Comparison of ENCODE assay signal across 2 cellular contexts in genomic region chr3:30156586-30157498, GRCh38.
TF ChIP-seq lines count a peak whose summit lies in the region.

No MANE protein-coding gene starts in this region.

TF ChIP-seq in SK-N-SH, 30 proteins besides CTCF, POLR2A, EP300 and RAD21:
- TF ChIP-seq GABPA (IDR thresholded peaks at IDR 0.05; ENCODE audit: low read depth) (no peak), TCF12 (IDR thresholded peaks at IDR 0.05) (peak; percentile 61), TEAD4 (IDR thresholded peaks at IDR 0.05; ENCODE audit: borderline replicate concordance, insufficient read depth) (no peak), POLR2AphosphoS5 (IDR thresholded peaks at IDR 0.05; ENCODE audit: low read depth, low read length) (peak; percentile 30; the same call in 1 of the 2 replicates), RXRA (IDR thresholded peaks at IDR 0.05; ENCODE audit: borderline replicate concordance, low read depth) (peak; percentile 36; the same call in 1 of the 2 replicates), PBX3 (IDR thresholded peaks at IDR 0.05) (peak; percentile 43; the same call in 1 of the 2 replicates), FOSL2 (IDR thresholded peaks at IDR 0.05; ENCODE audit: borderline replicate concordance, low read depth) (no peak), EZH2phosphoT487 (IDR thresholded peaks at IDR 0.05; ENCODE audit: borderline replicate concordance, low read depth) (no peak)

TF ChIP-seq in HepG2, 621 proteins besides CTCF, POLR2A, EP300 and RAD21:
- TF ChIP-seq NR2F6 (IDR thresholded peaks at IDR 0.05) (peak; percentile 26; the same call in 1 of the 2 replicates), NR2F6 (CRISPR knock-in tag; IDR thresholded peaks at IDR 0.05) (no peak), RARA (CRISPR knock-in tag; IDR thresholded peaks at IDR 0.05) (peak; percentile 49), IKZF5 (CRISPR knock-in tag; IDR thresholded peaks at IDR 0.05) (no peak), NR2F1 (CRISPR knock-in tag; IDR thresholded peaks at IDR 0.05) (peak in 1 of 2 experiments; percentile 37; a peak in 1 of 4 replicates)
